In genomic region chr12:93139028-93139665, GRCh38 we compare ENCODE assay signal across 8 cellular contexts.
A peak's percentile ranks its signal among the peaks of the same experiment; 100 is the strongest.
DNase-seq lines count a peak whose midpoint lies in the region; ATAC-seq and TF ChIP-seq lines count a peak whose summit lies in the region.

No MANE protein-coding gene starts in this region.

- H3K27me3 ChIP-seq in kidney epithelial cell (ENCODE audit: control insufficient read depth, insufficient read depth, low read length): no peaks in the 10 kb centered on the region

- H3K36me3 ChIP-seq in kidney epithelial cell (ENCODE audit: control insufficient read depth, insufficient read depth, low read length): no peaks in the 10 kb centered on the region

- peak overlapping the region; percentile 4 for H3K4me3 ChIP-seq in kidney epithelial cell (ENCODE audit: low read depth, low read length)

- TF ChIP-seq CTCF in kidney epithelial cell (IDR thresholded peaks at IDR 0.05; ENCODE audit: insufficient read depth, low read length, poor library complexity, severe bottlenecking): no peak

- ATAC-seq in GM18498 (IDR thresholded peaks at IDR 0.05; ENCODE audit: unreplicated experiment): peak; percentile 45
- peak; percentile 48 for ATAC-seq in GM21528 (IDR thresholded peaks at IDR 0.05; ENCODE audit: low FRiP score, unreplicated experiment)
- peak; percentile 76 for ATAC-seq in HG03571 (IDR thresholded peaks at IDR 0.05; ENCODE audit: unreplicated experiment)
- no peak for ATAC-seq in SK-N-SH treated with all-trans-retinoic acid at 6 μM for 48 hours

- DNase-seq in kidney epithelial cell (ENCODE audit: low read depth): peak; percentile 71
- no peak for DNase-seq in NCI-H1048 (lab: John Stamatoyannopoulos, UW)
- no peak for DNase-seq in dedifferentiated amniotic fluid mesenchymal stem cell (ENCODE audit: extremely low spot score)
- DNase-seq in effector CD8-positive, alpha-beta T cell (lab: John Stamatoyannopoulos, UW): no peak

TF ChIP-seq in SK-N-SH treated with all-trans-retinoic acid at 6 μM for 48 hours, 23 proteins besides CTCF, POLR2A, EP300 and RAD21:
- TF ChIP-seq BACH2 (CRISPR knock-in tag; IDR thresholded peaks at IDR 0.05; ENCODE audit: borderline replicate concordance): no peak
- TF ChIP-seq CSDC2 (CRISPR knock-in tag; IDR thresholded peaks at IDR 0.05): no peak
- no peak for TF ChIP-seq ZNF8 (CRISPR knock-in tag; IDR thresholded peaks at IDR 0.05)
- no peak for TF ChIP-seq TCF4 (CRISPR knock-in tag; IDR thresholded peaks at IDR 0.05; ENCODE audit: borderline replicate concordance)
- no peak for TF ChIP-seq POU6F1 (CRISPR knock-in tag; IDR thresholded peaks at IDR 0.05; ENCODE audit: borderline replicate concordance, low read depth)
- TF ChIP-seq GLIS3 (CRISPR knock-in tag; IDR thresholded peaks at IDR 0.05): no peak
- TF ChIP-seq ZNF70 (CRISPR knock-in tag; IDR thresholded peaks at IDR 0.05): no peak
- TF ChIP-seq ZFP30 (CRISPR knock-in tag; IDR thresholded peaks at IDR 0.05): no peak
- no peak for TF ChIP-seq CSRNP3 (CRISPR knock-in tag; IDR thresholded peaks at IDR 0.05)
- no peak for TF ChIP-seq ARNTL (CRISPR knock-in tag; IDR thresholded peaks at IDR 0.05; ENCODE audit: borderline replicate concordance, low read depth)
- TF ChIP-seq TOX (CRISPR knock-in tag; IDR thresholded peaks at IDR 0.05; ENCODE audit: borderline replicate concordance): no peak
- TF ChIP-seq ZC3H10 (CRISPR knock-in tag; IDR thresholded peaks at IDR 0.05): no peak
- TF ChIP-seq OSR1 (CRISPR knock-in tag; IDR thresholded peaks at IDR 0.05): no peak
- no peak for TF ChIP-seq SNAI2 (CRISPR knock-in tag; IDR thresholded peaks at IDR 0.05)
- no peak for TF ChIP-seq ZFP3 (CRISPR knock-in tag; IDR thresholded peaks at IDR 0.05)
